Comparison of ENCODE assay signal across 14 cellular contexts in genomic region chr10:100985336-100985735, GRCh38. TPM values are rescaled to one million over a fixed set of nuclear protein-coding genes. Genes with fewer than 3 reads are reported as not detected.
DNase-seq lines count a peak whose midpoint lies in the region; TF ChIP-seq lines count a peak whose summit lies in the region.
"Had no signal": no experiment of that assay in that cellular context is flagged by ENCODE, and none has a peak within 500 bp of the region (broad histone marks: within the 10 kb centered on the region; RNA-seq: fewer than 3 reads in every experiment).

No MANE protein-coding gene starts in this region.

- H3K9me2 ChIP-seq in OCI-LY7 (ENCODE audit: insufficient read depth, low read length), result no peaks in the 10 kb centered on the region
- no peaks in the 10 kb centered on the region for H3K9me2 ChIP-seq in hepatocyte (replicated peaks; ENCODE audit: insufficient read depth)

- peaks cover 22% of the 10 kb centered on the region for H3K4me1 Mint-ChIP-seq in activated CD4-positive, alpha-beta T cell treated with anti-CD3 and anti-CD28 coated beads, Interleukin-2, amount 10 ng/mL, durations not matched to agents 24 days and 14 days

- intact Hi-C loops in activated CD4-positive, alpha-beta T cell treated with anti-CD3 and anti-CD28 coated beads, Interleukin-2, amount 10 ng/mL, durations not matched to agents 24 days and 14 days (cut with micrococcal nuclease), result no loop called here
- intact Hi-C loops in OCI-LY7 (cut with micrococcal nuclease; ENCODE audit: unreplicated experiment), result no loop called here

- no peak overlapping the region for H3K27ac Mint-ChIP-seq in activated CD4-positive, alpha-beta T cell treated with anti-CD3 and anti-CD28 coated beads, Interleukin-2, amount 10 ng/mL, durations not matched to agents 24 days and 14 days

- H3K27ac ChIP-seq in OCI-LY7 (ENCODE audit: low read depth, low read length, poor library complexity, severe bottlenecking) (no peak overlapping the region), hepatocyte (peak overlapping the region; percentile 27)
- H3K27ac ChIP-seq: ascending aorta, psoas muscle had no signal

- H2AFZ ChIP-seq in OCI-LY7 (ENCODE audit: low read length) (no peak overlapping the region), hepatocyte (no peak overlapping the region)

- H3K4me2 ChIP-seq in OCI-LY7 (ENCODE audit: low read length), result peak overlapping the region; percentile 73
- H3K4me2 ChIP-seq in hepatocyte, result no peak overlapping the region

- H3K36me3 Mint-ChIP-seq in activated CD4-positive, alpha-beta T cell treated with anti-CD3 and anti-CD28 coated beads, Interleukin-2, amount 10 ng/mL, durations not matched to agents 24 days and 14 days (ENCODE audit: low read depth), result peaks cover 21% of the 10 kb centered on the region

- H3K4me3 Mint-ChIP-seq in activated CD4-positive, alpha-beta T cell treated with anti-CD3 and anti-CD28 coated beads, Interleukin-2, amount 10 ng/mL, durations not matched to agents 24 days and 14 days, result peak overlapping the region; percentile 38

- no TSS peak for BruUV-seq in OCI-LY7 (replicated peaks; lab: Mats Ljungman, UMichigan)

- no peaks in the 10 kb centered on the region for H3K27me3 Mint-ChIP-seq in activated CD4-positive, alpha-beta T cell treated with anti-CD3 and anti-CD28 coated beads, Interleukin-2, amount 10 ng/mL, durations not matched to agents 24 days and 14 days

- POLR2A ChIA-PET in OCI-LY7 (lab: Charles Lee), result interaction anchor here (0.6 to 1.1 kb wide), 2 partner anchors 10 to 877 kb away, joined by 4 to 5 read pairs; no protein-coding TSS in a partner anchor

- H3K4me3 ChIP-seq in OCI-LY7 (ENCODE audit: low read depth, low read length, poor library complexity, severe bottlenecking) (no peak overlapping the region), hepatocyte (no peak overlapping the region)
- H3K4me3 ChIP-seq: ascending aorta, psoas muscle had no signal

- H3K36me3 ChIP-seq in OCI-LY7 (ENCODE audit: insufficient read depth, low read length) (peaks cover 20% of the 10 kb centered on the region), hepatocyte (replicated peaks; ENCODE audit: insufficient read depth, low read depth) (no peaks in the 10 kb centered on the region)

- H3K79me2 ChIP-seq in OCI-LY7 (ENCODE audit: insufficient read depth, low read depth, low read length), result peaks cover 43% of the 10 kb centered on the region
- H3K79me2 ChIP-seq in hepatocyte, result peaks cover 37% of the 10 kb centered on the region

- no peaks in the 10 kb centered on the region for H3K27me3 ChIP-seq in hepatocyte
- H3K27me3 ChIP-seq: ascending aorta had no signal

- CTCF ChIA-PET in OCI-LY7 (lab: Charles Lee; ENCODE audit: unreplicated experiment), result no interaction called here

- H3K9me3 ChIP-seq in OCI-LY7 (ENCODE audit: low read length) (no peaks in the 10 kb centered on the region), hepatocyte (ENCODE audit: low read depth) (no peaks in the 10 kb centered on the region)
- H3K9me3 ChIP-seq: ascending aorta, psoas muscle had no signal

- H3K9me3 Mint-ChIP-seq in activated CD4-positive, alpha-beta T cell treated with anti-CD3 and anti-CD28 coated beads, Interleukin-2, amount 10 ng/mL, durations not matched to agents 24 days and 14 days, result no peaks in the 10 kb centered on the region

- H3K4me1 ChIP-seq in OCI-LY7 (ENCODE audit: insufficient read depth, low read length, poor library complexity, severe bottlenecking) (peaks cover 38% of the 10 kb centered on the region), hepatocyte (ENCODE audit: insufficient read depth) (peaks cover 14% of the 10 kb centered on the region)

- DNase-seq in activated CD4-positive, alpha-beta T cell treated with anti-CD3 and anti-CD28 coated beads, Interleukin-2, amount 10 ng/mL, durations not matched to agents 24 days and 14 days, result no peak
- no peak for DNase-seq in activated CD4-positive, alpha-beta T cell treated with anti-CD3 and anti-CD28 coated beads for 48 hours
- DNase-seq in OCI-LY7 (ENCODE audit: low spot score), result no peak
- no peak for DNase-seq in hepatocyte (ENCODE audit: low spot score)
- peak; percentile 56 for DNase-seq in renal cortical epithelial cell (ENCODE audit: low read depth)
- no peak for DNase-seq in NCI-H1930 (lab: John Stamatoyannopoulos, UW)
- DNase-seq in NCI-H69 (lab: John Stamatoyannopoulos, UW), result no peak
- DNase-seq in midbrain (lab: John Stamatoyannopoulos, UW), result no peak
- DNase-seq: NCI-H2029 treated with DMSO at 0.1 percent for 48 hours; NCI-H82; stimulated activated CD4-positive, alpha-beta T cell treated with anti-CD3 and anti-CD28 coated beads, Interleukin-15, amount 100 ng/mL, for 24 hours; T-helper 2 cell had no signal

- TF ChIP-seq CTCF in OCI-LY7 (conservative IDR thresholded peaks at IDR 0.05; ENCODE audit: low read length) (peak; percentile 32; the same call in 1 of the 2 replicates), hepatocyte (IDR thresholded peaks at IDR 0.05; ENCODE audit: poor library complexity) (no peak)

- H4K20me1 ChIP-seq in OCI-LY7 (ENCODE audit: insufficient read depth, low read length), result 0 out of 2 replicates have a peak, but pooled peaks cover 4% of the 10 kb centered on the region
- H4K20me1 ChIP-seq in hepatocyte (ENCODE audit: insufficient read depth, poor library complexity, severe bottlenecking), result no peaks in the 10 kb centered on the region

- 78% methylated on average over 5 of the region's 5 CpGs for WGBS in hepatocyte (ENCODE audit: low lambda C conversion rate, missing lambda C conversion rate)

RNA-seq across cellular contexts. Expression of gene MRPL43, which starts 2.0 kb away (rescaled TPM):
- 53.4 and 59.5 TPM in 2 replicates for total RNA-seq in activated CD4-positive, alpha-beta T cell treated with anti-CD3 and anti-CD28 coated beads, Interleukin-2, amount 10 ng/mL, durations not matched to agents 24 days and 14 days
- total RNA-seq in OCI-LY7 (2014; rRNA removed; shearing (Covaris generic)), result 51.9 and 56.2 TPM in 2 replicates
- total RNA-seq in OCI-LY7 (2022) (49.8 and 53.8 TPM in 2 replicates), hepatocyte (60.1 and 65.9 TPM in 2 replicates), renal cortical epithelial cell (43.2 and 54.9 TPM in 2 replicates)
- polyA plus RNA-seq in hepatocyte, result 111 and 112 TPM in 2 replicates

RNA-seq across cellular contexts. Expression of gene TWNK, which starts 2.0 kb away (rescaled TPM):
- total RNA-seq in activated CD4-positive, alpha-beta T cell treated with anti-CD3 and anti-CD28 coated beads, Interleukin-2, amount 10 ng/mL, durations not matched to agents 24 days and 14 days, result 41.1 and 42.1 TPM in 2 replicates
- 14.5 and 15.8 TPM in 2 replicates for total RNA-seq in OCI-LY7 (2014; rRNA removed; shearing (Covaris generic))
- total RNA-seq in OCI-LY7 (2022) (20.3 and 21.7 TPM in 2 replicates), hepatocyte (3.2 and 5.0 TPM in 2 replicates), renal cortical epithelial cell (8.7 and 16.8 TPM in 2 replicates)
- polyA plus RNA-seq in hepatocyte, result 4.0 and 5.1 TPM in 2 replicates

RNA-seq across cellular contexts. Expression of gene LZTS2, which starts 14.3 kb away (rescaled TPM):
- 21.8 and 22.7 TPM in 2 replicates for total RNA-seq in activated CD4-positive, alpha-beta T cell treated with anti-CD3 and anti-CD28 coated beads, Interleukin-2, amount 10 ng/mL, durations not matched to agents 24 days and 14 days
- 10.4 and 13.6 TPM in 2 replicates for total RNA-seq in OCI-LY7 (2014; rRNA removed; shearing (Covaris generic))
- 20.3 and 20.5 TPM in 2 replicates for total RNA-seq in OCI-LY7 (2022)
- 62.9 and 73.6 TPM in 2 replicates for total RNA-seq in hepatocyte
- 88.5 and 90.7 TPM in 2 replicates for polyA plus RNA-seq in hepatocyte
- total RNA-seq in renal cortical epithelial cell, result 72.9 and 77.3 TPM in 2 replicates

RNA-seq across cellular contexts. Expression of gene SEMA4G, which starts 16.0 kb away (rescaled TPM):
- 1.4 and 1.8 TPM in 2 replicates for total RNA-seq in activated CD4-positive, alpha-beta T cell treated with anti-CD3 and anti-CD28 coated beads, Interleukin-2, amount 10 ng/mL, durations not matched to agents 24 days and 14 days
- total RNA-seq in OCI-LY7 (2014; rRNA removed; shearing (Covaris generic)), result 0.41 TPM in 1 of 2 replicates, not detected in the other
- total RNA-seq in OCI-LY7 (2022) (0.17 and 0.21 TPM in 2 replicates), hepatocyte (48.6 and 54.8 TPM in 2 replicates), renal cortical epithelial cell (0.69 and 7.0 TPM in 2 replicates)
- polyA plus RNA-seq in hepatocyte, result 28.6 and 38.9 TPM in 2 replicates

RNA-seq across cellular contexts. Expression of gene PDZD7, which starts 45.6 kb away (rescaled TPM):
- 0.38 and 0.93 TPM in 2 replicates for total RNA-seq in activated CD4-positive, alpha-beta T cell treated with anti-CD3 and anti-CD28 coated beads, Interleukin-2, amount 10 ng/mL, durations not matched to agents 24 days and 14 days
- 1.4 and 2.1 TPM in 2 replicates for total RNA-seq in OCI-LY7 (2014; rRNA removed; shearing (Covaris generic))
- 1.6 and 1.8 TPM in 2 replicates for total RNA-seq in OCI-LY7 (2022)
- total RNA-seq in hepatocyte, result 2.5 and 6.0 TPM in 2 replicates
- 8.4 and 10.5 TPM in 2 replicates for polyA plus RNA-seq in hepatocyte
- total RNA-seq in renal cortical epithelial cell, result 1.3 and 4.7 TPM in 2 replicates
